ENCODE assay signal across 16 cellular contexts in genomic region chr10:78650122-78650521, GRCh38.
A peak's percentile ranks its signal among the peaks of the same experiment; 100 is the strongest.
DNase-seq lines count a peak whose midpoint lies in the region; ATAC-seq and TF ChIP-seq lines count a peak whose summit lies in the region.
"Had no signal": no experiment of that assay in that cellular context is flagged by ENCODE, and none has a peak within 500 bp of the region (broad histone marks: within the 10 kb centered on the region; RNA-seq: fewer than 3 reads in every experiment).

No MANE protein-coding gene starts in this region.

- H3K4me3 Mint-ChIP-seq in progenitor cell of endocrine pancreas (ENCODE audit: low read depth), result no peak overlapping the region

- H2AFZ ChIP-seq in SK-N-SH (ENCODE audit: low read depth), result no peak overlapping the region

- DNase-seq in SK-N-SH, result no peak
- DNase-seq in fibroblast of the aortic adventitia (ENCODE audit: low read depth), result peak; percentile 31
- DNase-seq in progenitor cell of endocrine pancreas (ENCODE audit: low spot score, unreplicated experiment), result no peak
- no peak for DNase-seq in BE2C
- no peak for DNase-seq in kidney tubule cell (ENCODE audit: low spot score)
- DNase-seq in NCI-H128 (lab: John Stamatoyannopoulos, UW; ENCODE audit: unreplicated experiment), result no peak
- DNase-seq: COR-L47, NCI-H1417, NCI-H187 treated with DMSO at 0.1 percent for 48 hours, NCI-H69, RPMI8226, SIG-M5 had no signal

- H3F3A ChIP-seq in SK-N-SH (replicated peaks; ENCODE audit: insufficient read depth), result peaks cover 6% of the 10 kb centered on the region

- no peak for TF ChIP-seq RAD21 in SK-N-SH (IDR thresholded peaks at IDR 0.05; ENCODE audit: low read length)

- H3K27ac Mint-ChIP-seq in progenitor cell of endocrine pancreas, result peak overlapping the region; percentile 46

- H3K27me3 ChIP-seq in SK-N-SH (ENCODE audit: insufficient read depth), result no peaks in the 10 kb centered on the region
- no peaks in the 10 kb centered on the region for H3K27me3 ChIP-seq in BE2C

- H4K20me1 ChIP-seq in SK-N-SH (ENCODE audit: insufficient read depth), result no peaks in the 10 kb centered on the region

- H3K27me3 Mint-ChIP-seq in progenitor cell of endocrine pancreas, result no peaks in the 10 kb centered on the region

- H3K36me3 ChIP-seq in SK-N-SH (replicated peaks in 1 of 2; ENCODE audit: control insufficient read depth in 1 of 2, insufficient read depth in 2 of 2, low read length in 1 of 2), result no peaks in the 10 kb centered on the region
- no peaks in the 10 kb centered on the region for H3K36me3 ChIP-seq in BE2C
- H3K36me3 ChIP-seq: HAP-1 had no signal

- no peaks in the 10 kb centered on the region for H3K9me3 ChIP-seq in SK-N-SH
- H3K9me3 ChIP-seq in BE2C, result no peaks in the 10 kb centered on the region
- H3K9me3 ChIP-seq: HAP-1 had no signal

- no peak overlapping the region for H3K4me3 ChIP-seq in SK-N-SH (ENCODE audit: low read depth in 2 of 2, low read length in 1 of 2)
- H3K4me3 ChIP-seq in fibroblast of the aortic adventitia (ENCODE audit: low read depth, low read length), result no peak overlapping the region
- H3K4me3 ChIP-seq in BE2C (ENCODE audit: low read depth, low read length), result no peak overlapping the region
- H3K4me3 ChIP-seq: HAP-1 had no signal

- H3K36me3 Mint-ChIP-seq in progenitor cell of endocrine pancreas (ENCODE audit: insufficient read depth), result no peaks in the 10 kb centered on the region

- no peak for TF ChIP-seq CTCF in SK-N-SH (IDR thresholded peaks at IDR 0.05)
- TF ChIP-seq CTCF in fibroblast of the aortic adventitia (IDR thresholded peaks at IDR 0.05; ENCODE audit: insufficient read depth, low read length), result peak; percentile 8
- TF ChIP-seq CTCF in progenitor cell of endocrine pancreas (IDR thresholded peaks at IDR 0.05; ENCODE audit: unreplicated experiment), result no peak
- TF ChIP-seq CTCF in BE2C (IDR thresholded peaks at IDR 0.05; ENCODE audit: low read depth, low read length), result no peak

- peaks cover 8 to 17% of the 10 kb centered on the region in 2 experiments; a peak in 3 of 4 replicates for H3K4me1 ChIP-seq in SK-N-SH (ENCODE audit: control insufficient read depth in 1 of 2, insufficient read depth in 2 of 2, low read depth in 1 of 2, low read length in 1 of 2)
- no peaks in the 10 kb centered on the region for H3K4me1 ChIP-seq in BE2C
- H3K4me1 ChIP-seq: HAP-1 had no signal

- peak; percentile 53; the same call in 1 of the 3 replicates for ATAC-seq in SK-N-SH treated with all-trans-retinoic acid at 6 μM for 48 hours
- no peak for ATAC-seq in HG02642 (IDR thresholded peaks at IDR 0.05; ENCODE audit: poor library complexity, unreplicated experiment)

- CTCF ChIA-PET in SK-N-SH (lab: Yijun Ruan, JAX), result interaction anchor here (0.7 to 1.4 kb wide), 4 partner anchors 9 to 343 kb away, joined by 3 to 5 read pairs (median 4); no protein-coding TSS in a partner anchor

- POLR2A ChIA-PET in SK-N-SH (lab: Yijun Ruan, JAX), result no interaction called here

- no peak overlapping the region for H3K4me2 ChIP-seq in SK-N-SH

- no peaks in the 10 kb centered on the region for H3K9me2 ChIP-seq in SK-N-SH

- H3K4me1 Mint-ChIP-seq in progenitor cell of endocrine pancreas (ENCODE audit: low read depth), result peaks cover 31% of the 10 kb centered on the region

- no peak overlapping the region for H3K27ac ChIP-seq in SK-N-SH (ENCODE audit: low read depth in 2 of 2, low read length in 1 of 2)
- H3K27ac ChIP-seq: 22Rv1 had no signal

- H3K9ac ChIP-seq in SK-N-SH, result no peak overlapping the region

- no peak for TF ChIP-seq EP300 in SK-N-SH (IDR thresholded peaks at IDR 0.05; ENCODE audit: borderline replicate concordance in 1 of 2, low read depth in 1 of 2, low read length in 1 of 2)

- H3K9me3 Mint-ChIP-seq in progenitor cell of endocrine pancreas (ENCODE audit: low read depth), result peaks cover 6% of the 10 kb centered on the region

- H3K79me2 ChIP-seq in SK-N-SH (ENCODE audit: insufficient read depth), result no peaks in the 10 kb centered on the region

TF ChIP-seq in SK-N-SH treated with all-trans-retinoic acid at 6 μM for 48 hours, 23 proteins besides CTCF, POLR2A, EP300 and RAD21 (continues in another document):
- TF ChIP-seq ISL1 (CRISPR knock-in tag; IDR thresholded peaks at IDR 0.05) (no peak), ZNF70 (CRISPR knock-in tag; IDR thresholded peaks at IDR 0.05) (no peak), ZNF8 (CRISPR knock-in tag; IDR thresholded peaks at IDR 0.05) (no peak), TCF4 (CRISPR knock-in tag; IDR thresholded peaks at IDR 0.05; ENCODE audit: borderline replicate concordance) (no peak), SNAI2 (CRISPR knock-in tag; IDR thresholded peaks at IDR 0.05) (no peak), RARB (CRISPR knock-in tag; IDR thresholded peaks at IDR 0.05) (no peak), TSHZ2 (CRISPR knock-in tag; IDR thresholded peaks at IDR 0.05) (no peak), OSR1 (CRISPR knock-in tag; IDR thresholded peaks at IDR 0.05) (no peak), ZC3H10 (CRISPR knock-in tag; IDR thresholded peaks at IDR 0.05) (no peak), GLIS3 (CRISPR knock-in tag; IDR thresholded peaks at IDR 0.05) (no peak)

TF ChIP-seq in SK-N-SH, 30 proteins besides CTCF, POLR2A, EP300 and RAD21 (continues in another document):
- TF ChIP-seq SIN3A (IDR thresholded peaks at IDR 0.05; ENCODE audit: borderline replicate concordance, low read depth, low read length) (no peak), MEF2A (IDR thresholded peaks at IDR 0.05; ENCODE audit: borderline replicate concordance, low read depth) (no peak), ELF1 (IDR thresholded peaks at IDR 0.05) (no peak), PBX3 (IDR thresholded peaks at IDR 0.05) (no peak), POLR2AphosphoS5 (IDR thresholded peaks at IDR 0.05; ENCODE audit: low read depth, low read length) (no peak), NRF1 (IDR thresholded peaks at IDR 0.05; ENCODE audit: low read depth, low read length) (no peak), FOSL2 (IDR thresholded peaks at IDR 0.05; ENCODE audit: borderline replicate concordance, low read depth) (no peak), JUND (IDR thresholded peaks at IDR 0.05) (no peak), FOXJ3 (CRISPR knock-in tag; IDR thresholded peaks at IDR 0.05) (no peak)
- TF ChIP-seq, protein P1, sequence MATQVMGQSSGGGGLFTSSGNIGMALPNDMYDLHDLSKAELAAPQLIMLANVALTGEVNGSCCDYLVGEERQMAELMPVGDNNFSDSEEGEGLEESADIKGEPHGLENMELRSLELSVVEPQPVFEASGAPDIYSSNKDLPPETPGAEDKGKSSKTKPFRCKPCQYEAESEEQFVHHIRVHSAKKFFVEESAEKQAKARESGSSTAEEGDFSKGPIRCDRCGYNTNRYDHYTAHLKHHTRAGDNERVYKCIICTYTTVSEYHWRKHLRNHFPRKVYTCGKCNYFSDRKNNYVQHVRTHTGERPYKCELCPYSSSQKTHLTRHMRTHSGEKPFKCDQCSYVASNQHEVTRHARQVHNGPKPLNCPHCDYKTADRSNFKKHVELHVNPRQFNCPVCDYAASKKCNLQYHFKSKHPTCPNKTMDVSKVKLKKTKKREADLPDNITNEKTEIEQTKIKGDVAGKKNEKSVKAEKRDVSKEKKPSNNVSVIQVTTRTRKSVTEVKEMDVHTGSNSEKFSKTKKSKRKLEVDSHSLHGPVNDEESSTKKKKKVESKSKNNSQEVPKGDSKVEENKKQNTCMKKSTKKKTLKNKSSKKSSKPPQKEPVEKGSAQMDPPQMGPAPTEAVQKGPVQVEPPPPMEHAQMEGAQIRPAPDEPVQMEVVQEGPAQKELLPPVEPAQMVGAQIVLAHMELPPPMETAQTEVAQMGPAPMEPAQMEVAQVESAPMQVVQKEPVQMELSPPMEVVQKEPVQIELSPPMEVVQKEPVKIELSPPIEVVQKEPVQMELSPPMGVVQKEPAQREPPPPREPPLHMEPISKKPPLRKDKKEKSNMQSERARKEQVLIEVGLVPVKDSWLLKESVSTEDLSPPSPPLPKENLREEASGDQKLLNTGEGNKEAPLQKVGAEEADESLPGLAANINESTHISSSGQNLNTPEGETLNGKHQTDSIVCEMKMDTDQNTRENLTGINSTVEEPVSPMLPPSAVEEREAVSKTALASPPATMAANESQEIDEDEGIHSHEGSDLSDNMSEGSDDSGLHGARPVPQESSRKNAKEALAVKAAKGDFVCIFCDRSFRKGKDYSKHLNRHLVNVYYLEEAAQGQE (IDR thresholded peaks at IDR 0.05; ENCODE audit: low read depth, low read length), result no peak
- TF ChIP-seq, protein P2, sequence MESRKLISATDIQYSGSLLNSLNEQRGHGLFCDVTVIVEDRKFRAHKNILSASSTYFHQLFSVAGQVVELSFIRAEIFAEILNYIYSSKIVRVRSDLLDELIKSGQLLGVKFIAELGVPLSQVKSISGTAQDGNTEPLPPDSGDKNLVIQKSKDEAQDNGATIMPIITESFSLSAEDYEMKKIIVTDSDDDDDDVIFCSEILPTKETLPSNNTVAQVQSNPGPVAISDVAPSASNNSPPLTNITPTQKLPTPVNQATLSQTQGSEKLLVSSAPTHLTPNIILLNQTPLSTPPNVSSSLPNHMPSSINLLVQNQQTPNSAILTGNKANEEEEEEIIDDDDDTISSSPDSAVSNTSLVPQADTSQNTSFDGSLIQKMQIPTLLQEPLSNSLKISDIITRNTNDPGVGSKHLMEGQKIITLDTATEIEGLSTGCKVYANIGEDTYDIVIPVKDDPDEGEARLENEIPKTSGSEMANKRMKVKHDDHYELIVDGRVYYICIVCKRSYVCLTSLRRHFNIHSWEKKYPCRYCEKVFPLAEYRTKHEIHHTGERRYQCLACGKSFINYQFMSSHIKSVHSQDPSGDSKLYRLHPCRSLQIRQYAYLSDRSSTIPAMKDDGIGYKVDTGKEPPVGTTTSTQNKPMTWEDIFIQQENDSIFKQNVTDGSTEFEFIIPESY (IDR thresholded peaks at IDR 0.05; ENCODE audit: borderline replicate concordance, low read depth), result no peak
- TF ChIP-seq, protein P3, sequence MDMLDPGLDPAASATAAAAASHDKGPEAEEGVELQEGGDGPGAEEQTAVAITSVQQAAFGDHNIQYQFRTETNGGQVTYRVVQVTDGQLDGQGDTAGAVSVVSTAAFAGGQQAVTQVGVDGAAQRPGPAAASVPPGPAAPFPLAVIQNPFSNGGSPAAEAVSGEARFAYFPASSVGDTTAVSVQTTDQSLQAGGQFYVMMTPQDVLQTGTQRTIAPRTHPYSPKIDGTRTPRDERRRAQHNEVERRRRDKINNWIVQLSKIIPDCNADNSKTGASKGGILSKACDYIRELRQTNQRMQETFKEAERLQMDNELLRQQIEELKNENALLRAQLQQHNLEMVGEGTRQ (IDR thresholded peaks at IDR 0.05; ENCODE audit: borderline replicate concordance, low read depth, low read length), result no peak
